10 cellular contexts compared by ENCODE assay signal in the genomic region with DNA sequence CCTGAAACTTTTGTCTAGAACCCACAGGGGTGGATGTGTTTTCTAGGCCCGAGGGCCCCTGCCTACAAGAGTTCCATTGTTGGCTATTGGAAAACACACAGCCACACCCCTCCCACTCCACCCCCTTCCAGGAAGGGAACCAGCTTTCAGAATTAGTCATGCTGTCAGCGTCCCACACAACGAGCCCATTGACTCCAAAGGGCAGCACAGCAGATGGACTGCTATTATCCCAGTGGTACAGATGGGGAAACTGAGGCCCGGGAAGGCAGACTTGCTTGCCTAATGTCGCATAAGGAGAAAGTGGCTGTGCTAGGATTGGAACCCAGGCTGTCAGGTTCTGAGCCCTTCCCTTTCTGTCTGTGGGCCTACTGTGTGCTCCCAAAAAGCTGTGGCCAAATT. TPM values are rescaled to one million over a fixed set of nuclear protein-coding genes. Genes with fewer than 3 reads are reported as not detected.
DNase-seq lines count a peak whose midpoint lies in the region; ATAC-seq, FAIRE-seq and TF ChIP-seq lines count a peak whose summit lies in the region.
"Had no signal": no experiment of that assay in that cellular context is flagged by ENCODE, and none has a peak within 500 bp of the region (broad histone marks: within the 10 kb centered on the region; RNA-seq: fewer than 3 reads in every experiment).

No MANE protein-coding gene starts in this region.

- peaks cover 0 to 15% of the 10 kb centered on the region in 2 donors for H3K4me1 ChIP-seq in esophagus (ENCODE audit: control insufficient read depth in 2 of 2, insufficient read depth in 2 of 2, low read length in 1 of 2)

- H3K9me3 Mint-ChIP-seq in natural killer cell treated with Interleukin-12 subunit alpha and Interleukin-12 subunit beta and Interleukin-15 and Interleukin-18, amount 100 ng/mL, for 72 hours: no peaks in the 10 kb centered on the region
- H3K9me3 Mint-ChIP-seq: CD4-positive, CD25-positive, alpha-beta regulatory T cell had no signal

- H3K27me3 ChIP-seq in MG63 (no peaks in the 10 kb centered on the region), esophagus (ENCODE audit: control insufficient read depth in 1 of 2, insufficient read depth in 2 of 2, low read length in 2 of 2) (no peaks in the 10 kb centered on the region)

- no peaks in the 10 kb centered on the region for H3K36me3 ChIP-seq in MG63
- H3K36me3 ChIP-seq in esophagus (ENCODE audit: control insufficient read depth in 2 of 2, insufficient read depth in 2 of 2, low read length in 1 of 2): no peaks in the 10 kb centered on the region

- no peaks in the 10 kb centered on the region for H3K36me3 Mint-ChIP-seq in natural killer cell treated with Interleukin-12 subunit alpha and Interleukin-12 subunit beta and Interleukin-15 and Interleukin-18, amount 100 ng/mL, for 72 hours
- H3K36me3 Mint-ChIP-seq: CD4-positive, CD25-positive, alpha-beta regulatory T cell had no signal

- no peak overlapping the region for H3K4me3 Mint-ChIP-seq in natural killer cell treated with Interleukin-12 subunit alpha and Interleukin-12 subunit beta and Interleukin-15 and Interleukin-18, amount 100 ng/mL, for 72 hours
- H3K4me3 Mint-ChIP-seq: CD4-positive, CD25-positive, alpha-beta regulatory T cell had no signal

- TF ChIP-seq POLR2A in GM12891 (IDR thresholded peaks at IDR 0.05; ENCODE audit: low read depth, low read length): no peak

- DNase-seq in AG08395 (ENCODE audit: low spot score) (peak; percentile 50), MG63 (peak; percentile 74), middle frontal gyrus (ENCODE audit: extremely low spot score, low spot score) (peak; percentile 71), GM12891 (ENCODE audit: insufficient read length, low spot score) (no peak), KBM-7 (no peak), KG1 (lab: John Stamatoyannopoulos, UW) (no peak)
- DNase-seq in natural killer cell treated with Interleukin-12 subunit alpha and Interleukin-12 subunit beta and Interleukin-15 and Interleukin-18, amount 100 ng/mL, for 72 hours (ENCODE audit: low spot score): no peak
- DNase-seq: CD4-positive, CD25-positive, alpha-beta regulatory T cell had no signal

- H3K27me3 Mint-ChIP-seq in natural killer cell treated with Interleukin-12 subunit alpha and Interleukin-12 subunit beta and Interleukin-15 and Interleukin-18, amount 100 ng/mL, for 72 hours: peaks cover 0 to 6% of the 10 kb centered on the region in 2 donors

- H3K4me1 Mint-ChIP-seq in natural killer cell treated with Interleukin-12 subunit alpha and Interleukin-12 subunit beta and Interleukin-15 and Interleukin-18, amount 100 ng/mL, for 72 hours (ENCODE audit: low read depth in 2 of 2): no peaks in the 10 kb centered on the region
- H3K4me1 Mint-ChIP-seq: CD4-positive, CD25-positive, alpha-beta regulatory T cell had no signal

- WGBS in esophagus, 2 donors: 15 to 27% methylated on average over 5 of the region's 5 CpGs

- no peak for ATAC-seq in natural killer cell treated with Interleukin-12 subunit alpha and Interleukin-12 subunit beta and Interleukin-15 and Interleukin-18, amount 100 ng/mL, for 72 hours

- H3K9me3 ChIP-seq in MG63: no peaks in the 10 kb centered on the region
- peaks cover 0 to 2% of the 10 kb centered on the region in 2 donors for H3K9me3 ChIP-seq in esophagus (ENCODE audit: control insufficient read depth in 2 of 2, insufficient read depth in 1 of 2, low read depth in 1 of 2, low read length in 1 of 2)

- no peak overlapping the region for H3K4me3 ChIP-seq in MG63
- H3K4me3 ChIP-seq in esophagus (ENCODE audit: low read depth in 1 of 2, low read length in 2 of 2): no peak overlapping the region

- FAIRE-seq in GM12891 (lab: Jason Lieb, UNC): no peak

- peak overlapping the region; percentile 43 to 69 for H3K27ac ChIP-seq in esophagus (ENCODE audit: low read depth in 2 of 2, low read length in 1 of 2)

- in situ Hi-C loops in KBM-7 (cut with MboI; ENCODE audit: low pct_unique_long_range_greater_than_20kb, low sequenced_read_pairs): no loop called here

- H3K27ac Mint-ChIP-seq in natural killer cell treated with Interleukin-12 subunit alpha and Interleukin-12 subunit beta and Interleukin-15 and Interleukin-18, amount 100 ng/mL, for 72 hours: no peak overlapping the region
- H3K27ac Mint-ChIP-seq: CD4-positive, CD25-positive, alpha-beta regulatory T cell had no signal

TF ChIP-seq in GM12891, 5 proteins besides CTCF, POLR2A, EP300 and RAD21:
- no peak for TF ChIP-seq POLR2AphosphoS5 (IDR thresholded peaks at IDR 0.05; ENCODE audit: low read depth, low read length)
- no peak for TF ChIP-seq TAF1 (IDR thresholded peaks at IDR 0.05; ENCODE audit: low read depth, low read length)
- TF ChIP-seq POU2F2 (IDR thresholded peaks at IDR 0.05; ENCODE audit: low read depth, low read length): no peak
- no peak for TF ChIP-seq SPI1 (IDR thresholded peaks at IDR 0.05; ENCODE audit: low read depth, low read length)
- TF ChIP-seq PAX5 (IDR thresholded peaks at IDR 0.05; ENCODE audit: insufficient read depth, low read length, severe bottlenecking): no peak
TF ChIP-seq in GM12891: peak in this region for 0.

RNA-seq across cellular contexts. Expression of a gene that starts 8.1 kb away (rescaled TPM):
- not detected in 2 replicates for total RNA-seq in MG63 (2014; rRNA removed; shearing (Covaris generic); ENCODE audit: low replicate concordance)
- polyA plus RNA-seq in esophagus: 100 to 1,000 TPM; 630 to 697 TPM
- polyA plus RNA-seq in GM12891 (2012; ENCODE audit: low read depth, missing spikeins): not detected
- not detected for total RNA-seq in natural killer cell treated with Interleukin-12 subunit alpha and Interleukin-12 subunit beta and Interleukin-15 and Interleukin-18, amount 100 ng/mL, for 72 hours
- total RNA-seq: CD4-positive, CD25-positive, alpha-beta regulatory T cell; liver had no signal
- polyA plus RNA-seq: CD4-positive, CD25-positive, alpha-beta regulatory T cell had no signal

RNA-seq across cellular contexts. Expression of a gene that starts 27.3 kb away (rescaled TPM):
- total RNA-seq in MG63 (2014; rRNA removed; shearing (Covaris generic); ENCODE audit: low replicate concordance): 0.76 TPM in 1 of 2 replicates, not detected in the other
- polyA plus RNA-seq in esophagus: 1 to 10 TPM; 6.5 to 10.0 TPM
- not detected for polyA plus RNA-seq in GM12891 (2012; ENCODE audit: low read depth, missing spikeins)
- total RNA-seq in natural killer cell treated with Interleukin-12 subunit alpha and Interleukin-12 subunit beta and Interleukin-15 and Interleukin-18, amount 100 ng/mL, for 72 hours: not detected
- polyA plus RNA-seq: CD4-positive, CD25-positive, alpha-beta regulatory T cell had no signal

RNA-seq across cellular contexts. Expression of a gene that starts 31.1 kb away (rescaled TPM):
- total RNA-seq in MG63 (2014; rRNA removed; shearing (Covaris generic); ENCODE audit: low replicate concordance): not detected in 2 replicates
- polyA plus RNA-seq in esophagus: 10 to 100 TPM; 13.2 to 21.4 TPM
- 0.21 TPM for polyA plus RNA-seq in GM12891 (2012; ENCODE audit: low read depth, missing spikeins)
- total RNA-seq in natural killer cell treated with Interleukin-12 subunit alpha and Interleukin-12 subunit beta and Interleukin-15 and Interleukin-18, amount 100 ng/mL, for 72 hours: not detected

RNA-seq across cellular contexts. Expression of a gene that starts 35.5 kb away (rescaled TPM):
- total RNA-seq in MG63 (2014; rRNA removed; shearing (Covaris generic); ENCODE audit: low replicate concordance): not detected in 2 replicates
- polyA plus RNA-seq in esophagus: under 1 TPM; 0.09 to 0.14 TPM
- polyA plus RNA-seq in GM12891 (2012; ENCODE audit: low read depth, missing spikeins): not detected
- not detected for total RNA-seq in natural killer cell treated with Interleukin-12 subunit alpha and Interleukin-12 subunit beta and Interleukin-15 and Interleukin-18, amount 100 ng/mL, for 72 hours

RNA-seq across cellular contexts. Expression of a gene that starts 47.0 kb away (rescaled TPM):
- total RNA-seq in MG63 (2014; rRNA removed; shearing (Covaris generic); ENCODE audit: low replicate concordance): 28.9 and 59.7 TPM in 2 replicates
- polyA plus RNA-seq in esophagus: 10 to 100 TPM; 33.5 to 94.9 TPM
- 86.7 TPM for polyA plus RNA-seq in GM12891 (2012; ENCODE audit: low read depth, missing spikeins)
- total RNA-seq in natural killer cell treated with Interleukin-12 subunit alpha and Interleukin-12 subunit beta and Interleukin-15 and Interleukin-18, amount 100 ng/mL, for 72 hours: 100 to 1,000 TPM; 141 to 236 TPM

Comparison
In these comparisons a context has a peak if more than half of its experiments do, and no peak if none do; other contexts are left out.
1. DNase-seq: peak in AG08395 (single experiment), MG63 (single experiment) and middle frontal gyrus (single experiment); none in GM12891 (single experiment), KBM-7 (single experiment), KG1 (single experiment) and natural killer cell treated with Interleukin-12 subunit alpha and Interleukin-12 subunit beta and Interleukin-15 and Interleukin-18, amount 100 ng/mL, for 72 hours (single experiment).